Comparison of ENCODE assay signal across 19 cellular contexts in the genomic region with DNA sequence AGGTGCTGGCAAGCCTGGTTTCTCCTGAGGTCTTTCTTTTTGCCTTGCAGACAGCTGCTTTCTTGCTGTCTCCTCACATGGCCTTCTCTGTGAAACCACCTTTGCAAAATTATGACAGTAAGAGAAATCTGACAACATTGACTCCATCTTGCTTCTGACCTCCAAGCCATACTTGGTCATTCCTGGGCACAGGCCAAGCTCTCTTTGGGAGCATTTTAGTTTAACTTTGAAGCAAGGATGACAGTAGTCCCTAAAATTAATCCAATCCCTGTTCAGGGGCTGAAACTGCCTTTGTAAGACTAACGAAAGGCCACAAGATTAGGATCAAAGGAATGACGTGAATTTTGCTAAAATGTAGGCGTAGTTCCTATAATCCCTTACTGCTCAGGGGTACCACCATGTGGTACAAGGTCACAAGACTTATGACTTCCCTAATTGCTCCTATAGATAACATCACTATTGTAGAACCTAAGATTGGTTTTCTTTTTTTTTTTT. TPM values are rescaled to one million over a fixed set of nuclear protein-coding genes. Genes with fewer than 3 reads are reported as not detected.
DNase-seq lines count a peak whose midpoint lies in the region; ATAC-seq, FAIRE-seq and TF ChIP-seq lines count a peak whose summit lies in the region.
"Had no signal": no experiment of that assay in that cellular context is flagged by ENCODE, and none has a peak within 500 bp of the region (broad histone marks: within the 10 kb centered on the region; RNA-seq: fewer than 3 reads in every experiment).

No MANE protein-coding gene starts in this region.

- H3K4me1 Mint-ChIP-seq in GM23338, result peaks cover 18% of the 10 kb centered on the region

- no peak for TF ChIP-seq EP300 in K562 (IDR thresholded peaks at IDR 0.05; ENCODE audit: low read length)

- no peaks in the 10 kb centered on the region; the same call in 1 of the 3 replicates for H3K9me3 Mint-ChIP-seq in GM23338
- H3K9me3 Mint-ChIP-seq: CD8-positive, alpha-beta T cell; HFFc6 had no signal

- no peak overlapping the region for H3K4me3 Mint-ChIP-seq in GM23338
- H3K4me3 Mint-ChIP-seq: CD4-positive, CD25-positive, alpha-beta regulatory T cell; CD8-positive, alpha-beta T cell; HFFc6 had no signal

- no peak overlapping the region for H3K27ac Mint-ChIP-seq in GM23338
- H3K27ac Mint-ChIP-seq: CD4-positive, CD25-positive, alpha-beta regulatory T cell; CD8-positive, alpha-beta T cell; HFFc6 had no signal

- H3K27ac ChIP-seq in GM23338 (ENCODE audit: low read depth) (no peak overlapping the region), K562 (ENCODE audit: extremely low read depth, low read depth, low read length) (no peak overlapping the region)

- H3K27me3 ChIP-seq in GM23338 (ENCODE audit: insufficient read depth) (no peaks in the 10 kb centered on the region), K562 (ENCODE audit: control insufficient read depth in 2 of 2, insufficient read depth in 2 of 2, low read length in 2 of 2) (no peaks in the 10 kb centered on the region)

- H3K36me3 ChIP-seq in GM23338 (ENCODE audit: insufficient read depth) (no peaks in the 10 kb centered on the region), K562 (ENCODE audit: control insufficient read depth, insufficient read depth, low read length) (no peaks in the 10 kb centered on the region)
- H3K36me3 ChIP-seq: HAP-1 had no signal

- no peaks in the 10 kb centered on the region for H3K36me3 Mint-ChIP-seq in GM23338 (ENCODE audit: low read depth)
- H3K36me3 Mint-ChIP-seq: CD4-positive, CD25-positive, alpha-beta regulatory T cell; CD8-positive, alpha-beta T cell had no signal

- no peaks in the 10 kb centered on the region for H4K20me1 ChIP-seq in GM23338 (replicated peaks; ENCODE audit: insufficient read depth)
- no peaks in the 10 kb centered on the region for H4K20me1 ChIP-seq in K562 (replicated peaks; ENCODE audit: control insufficient read depth, insufficient read depth, low read length)

- CTCF ChIA-PET in K562 (lab: Yijun Ruan, JAX; ENCODE audit: low intra/inter-chr PET ratio), result no interaction called here

- 12% methylated on average over 3 of the region's 3 CpGs for WGBS in K562 (ENCODE audit: insufficient coverage, low coverage, missing lambda C conversion rate)

- H3K9me3 ChIP-seq in K562 (replicated peaks; ENCODE audit: control insufficient read depth, insufficient read depth, low read depth, low read length), result no peaks in the 10 kb centered on the region
- H3K9me3 ChIP-seq: Caco-2, HAP-1 had no signal

- H3K4me2 ChIP-seq in GM23338 (no peak overlapping the region), K562 (ENCODE audit: insufficient read depth, low read length) (no peak overlapping the region)

- H3F3A ChIP-seq in GM23338 (replicated peaks; ENCODE audit: low read depth), result no peaks in the 10 kb centered on the region

- no peak for DNase-seq in GM23338 (ENCODE audit: low spot score)
- no peak for DNase-seq in K562 (ENCODE audit: extremely low read depth in 1 of 4, low spot score in 3 of 4)
- DNase-seq in sciatic nerve (ENCODE audit: low spot score), result peak; percentile 7
- no peak for DNase-seq in HUDEP-2 (lab: John Stamatoyannopoulos, UW; ENCODE audit: unreplicated experiment in 76 of 76)
- DNase-seq in NCI-H774 (lab: John Stamatoyannopoulos, UW), result no peak
- DNase-seq: C1 segment of cervical spinal cord; Caco-2; CD4-positive, CD25-positive, alpha-beta regulatory T cell; CD8-positive, alpha-beta T cell; DMS153; DND-41; GOT3; HFFc6 had no signal

- peaks cover 5% of the 10 kb centered on the region for H3K27me3 Mint-ChIP-seq in GM23338 (ENCODE audit: insufficient read depth, low read depth, poor library complexity)

- TF ChIP-seq POLR2A in K562 (conservative IDR thresholded peaks at IDR 0.05), result no peak

- no peak overlapping the region for H3K9ac ChIP-seq in K562 (ENCODE audit: insufficient read depth in 1 of 2, low read depth in 2 of 2, low read length in 2 of 2)

- H3K4me3 ChIP-seq in GM23338 (no peak overlapping the region), K562 (no peak overlapping the region)
- H3K4me3 ChIP-seq: HAP-1 had no signal

- H2AFZ ChIP-seq in GM23338 (peak overlapping the region; percentile 86; the same call in 1 of the 2 replicates), K562 (ENCODE audit: low read depth, low read length) (peak overlapping the region; percentile 18; the same call in 1 of the 2 replicates)

- ATAC-seq in GM23338 (no peak), K562 (no peak), sciatic nerve (no peak), GM18511 (IDR thresholded peaks at IDR 0.05; ENCODE audit: unreplicated experiment) (no peak)
- ATAC-seq: CD8-positive, alpha-beta T cell had no signal

- BruUV-seq in K562 (replicated peaks; lab: Mats Ljungman, UMichigan), result no TSS peak

- no peaks in the 10 kb centered on the region for H3K79me2 ChIP-seq in GM23338 (replicated peaks; ENCODE audit: insufficient read depth)
- no peaks in the 10 kb centered on the region for H3K79me2 ChIP-seq in K562 (ENCODE audit: control insufficient read depth, insufficient read depth, low read length)

- H3K4me1 ChIP-seq in GM23338 (ENCODE audit: insufficient read depth) (peaks cover 11% of the 10 kb centered on the region), K562 (replicated peaks in 1 of 2; ENCODE audit: control insufficient read depth in 2 of 2, insufficient read depth in 2 of 2, low read length in 2 of 2) (peaks cover 0 to 35% of the 10 kb centered on the region in 2 experiments; a peak in 3 of 5 replicates)
- H3K4me1 ChIP-seq: Caco-2 had no signal

- no peaks in the 10 kb centered on the region for H3K9me2 ChIP-seq in GM23338 (ENCODE audit: insufficient read depth)

- intact Hi-C loops in K562 (cut with micrococcal nuclease) (no loop called here), sciatic nerve (cut with DNase I) (no loop called here)

- TF ChIP-seq CTCF in GM23338 (conservative IDR thresholded peaks at IDR 0.05; ENCODE audit: low read depth in 2 of 2), result no peak
- no peak for TF ChIP-seq CTCF in K562 (IDR thresholded peaks at IDR 0.05 in 2 of 3, conservative IDR thresholded peaks at IDR 0.05 in 1 of 3; ENCODE audit: insufficient read depth in 2 of 3, low read depth in 1 of 3, low read length in 3 of 3)

- in situ Hi-C loops in K562 (cut with MboI), result loop anchor here (25.0 kb wide), 1 partner anchor 1346 kb away; no protein-coding TSS in a partner anchor

- H3K9me1 ChIP-seq in K562 (ENCODE audit: control insufficient read depth, insufficient read depth, low read length), result no peaks in the 10 kb centered on the region

- no peak for TF ChIP-seq RAD21 in K562 (CRISPR knock-in tag; conservative IDR thresholded peaks at IDR 0.05 in 1 of 2, IDR thresholded peaks at IDR 0.05 in 1 of 2)

- POLR2A ChIA-PET in K562 (lab: Yijun Ruan, JAX), result interaction anchor here (0.6 kb wide), 1 partner anchor 12 kb away, joined by 3 read pairs; no protein-coding TSS in a partner anchor

- no peak for FAIRE-seq in K562 (lab: Jason Lieb, UNC)
- FAIRE-seq: G401.6, GM12892, GM19239, H54 had no signal

TF ChIP-seq in GM23338, 12 proteins besides CTCF, POLR2A, EP300 and RAD21:
- TF ChIP-seq, protein P1, sequence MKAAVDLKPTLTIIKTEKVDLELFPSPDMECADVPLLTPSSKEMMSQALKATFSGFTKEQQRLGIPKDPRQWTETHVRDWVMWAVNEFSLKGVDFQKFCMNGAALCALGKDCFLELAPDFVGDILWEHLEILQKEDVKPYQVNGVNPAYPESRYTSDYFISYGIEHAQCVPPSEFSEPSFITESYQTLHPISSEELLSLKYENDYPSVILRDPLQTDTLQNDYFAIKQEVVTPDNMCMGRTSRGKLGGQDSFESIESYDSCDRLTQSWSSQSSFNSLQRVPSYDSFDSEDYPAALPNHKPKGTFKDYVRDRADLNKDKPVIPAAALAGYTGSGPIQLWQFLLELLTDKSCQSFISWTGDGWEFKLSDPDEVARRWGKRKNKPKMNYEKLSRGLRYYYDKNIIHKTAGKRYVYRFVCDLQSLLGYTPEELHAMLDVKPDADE (IDR thresholded peaks at IDR 0.05), result no peak
- TF ChIP-seq STAT1 (IDR thresholded peaks at IDR 0.05; ENCODE audit: unreplicated experiment), result no peak

TF ChIP-seq in K562, 482 proteins besides CTCF, POLR2A, EP300 and RAD21 (continues in another document):
- 0 out of 2 replicates have a peak, but pooled peaks have one; percentile 24 for TF ChIP-seq KLF10 (CRISPR knock-in tag; IDR thresholded peaks at IDR 0.05)
- TF ChIP-seq GATAD2B (IDR thresholded peaks at IDR 0.05; ENCODE audit: borderline replicate concordance), result no peak
- TF ChIP-seq, protein P2, sequence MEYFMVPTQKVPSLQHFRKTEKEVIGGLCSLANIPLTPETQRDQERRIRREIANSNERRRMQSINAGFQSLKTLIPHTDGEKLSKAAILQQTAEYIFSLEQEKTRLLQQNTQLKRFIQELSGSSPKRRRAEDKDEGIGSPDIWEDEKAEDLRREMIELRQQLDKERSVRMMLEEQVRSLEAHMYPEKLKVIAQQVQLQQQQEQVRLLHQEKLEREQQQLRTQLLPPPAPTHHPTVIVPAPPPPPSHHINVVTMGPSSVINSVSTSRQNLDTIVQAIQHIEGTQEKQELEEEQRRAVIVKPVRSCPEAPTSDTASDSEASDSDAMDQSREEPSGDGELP (CRISPR knock-in tag; IDR thresholded peaks at IDR 0.05; ENCODE audit: borderline replicate concordance), result no peak
- no peak for TF ChIP-seq STAG1 (CRISPR knock-in tag; IDR thresholded peaks at IDR 0.05; ENCODE audit: borderline replicate concordance)

RNA-seq across cellular contexts. Expression of a gene that starts 25.1 kb away (rescaled TPM):
- 22.7 and 22.9 TPM in 2 replicates for total RNA-seq in GM23338 (2014; rRNA removed; shearing (Covaris generic))
- polyA plus RNA-seq in GM23338 (2016; fragmentation: Nextera tagmentation; extraction: Ambion mirVana) (37.1 and 38.3 TPM in 2 replicates), K562 (2011; rRNA removed) (26.5 and 30.5 TPM in 2 replicates), K562 (2014; fragmentation: Illumina TruSeq; extraction: Trizol) (27.9 and 33.5 TPM in 2 replicates), K562 (2014; fragmentation: Nextera tagmentation; extraction: Ambion mirVana) (10 to 100 TPM; 38.1 to 52.1 TPM), K562 (2014; rRNA removed) (24.7 and 25.3 TPM in 2 replicates)
- 7.5 and 15.7 TPM in 2 replicates for total RNA-seq in K562 (2011; cell fraction: chromatin; rRNA removed; ENCODE audit: low replicate concordance)
- 7.6 and 9.2 TPM in 2 replicates for total RNA-seq in K562 (2011; cell fraction: nucleolus; rRNA removed)
- 6.8 and 7.9 TPM in 2 replicates for total RNA-seq in K562 (2011; cell fraction: nucleoplasm; rRNA removed)
- total RNA-seq in K562 (2014; rRNA removed) (20.2 and 20.8 TPM in 2 replicates), K562 (2014; rRNA removed; fragmentation: Illumina TruSeq; extraction: Trizol) (29.7 and 34.1 TPM in 2 replicates), K562 (2015; rRNA removed; fragmentation: Illumina TruSeq; extraction: Trizol) (30.5 and 32.1 TPM in 2 replicates), K562 (2021) (22.1 and 23.8 TPM in 2 replicates), sciatic nerve (16.0 TPM)
- 8.0 and 11.5 TPM in 2 replicates for polyA plus RNA-seq in K562 (2011; cell fraction: cytosol; rRNA removed)
- 5.8 and 9.5 TPM in 2 replicates for polyA plus RNA-seq in K562 (2011; cell fraction: nucleus; rRNA removed)
- polyA plus RNA-seq in K562 (2012), result 25.5 and 27.5 TPM in 2 replicates
- 15.8 and 20.3 TPM in 2 replicates for polyA minus RNA-seq in K562 (2011; rRNA and poly(A)+ RNA removed)
- polyA minus RNA-seq in K562 (2011; cell fraction: cytosol; rRNA and poly(A)+ RNA removed), result 8.4 and 12.0 TPM in 2 replicates
- 4.4 and 7.7 TPM in 2 replicates for polyA minus RNA-seq in K562 (2011; cell fraction: nucleus; rRNA and poly(A)+ RNA removed)
